Comparison of ENCODE assay signal across 10 cellular contexts in the genomic region with DNA sequence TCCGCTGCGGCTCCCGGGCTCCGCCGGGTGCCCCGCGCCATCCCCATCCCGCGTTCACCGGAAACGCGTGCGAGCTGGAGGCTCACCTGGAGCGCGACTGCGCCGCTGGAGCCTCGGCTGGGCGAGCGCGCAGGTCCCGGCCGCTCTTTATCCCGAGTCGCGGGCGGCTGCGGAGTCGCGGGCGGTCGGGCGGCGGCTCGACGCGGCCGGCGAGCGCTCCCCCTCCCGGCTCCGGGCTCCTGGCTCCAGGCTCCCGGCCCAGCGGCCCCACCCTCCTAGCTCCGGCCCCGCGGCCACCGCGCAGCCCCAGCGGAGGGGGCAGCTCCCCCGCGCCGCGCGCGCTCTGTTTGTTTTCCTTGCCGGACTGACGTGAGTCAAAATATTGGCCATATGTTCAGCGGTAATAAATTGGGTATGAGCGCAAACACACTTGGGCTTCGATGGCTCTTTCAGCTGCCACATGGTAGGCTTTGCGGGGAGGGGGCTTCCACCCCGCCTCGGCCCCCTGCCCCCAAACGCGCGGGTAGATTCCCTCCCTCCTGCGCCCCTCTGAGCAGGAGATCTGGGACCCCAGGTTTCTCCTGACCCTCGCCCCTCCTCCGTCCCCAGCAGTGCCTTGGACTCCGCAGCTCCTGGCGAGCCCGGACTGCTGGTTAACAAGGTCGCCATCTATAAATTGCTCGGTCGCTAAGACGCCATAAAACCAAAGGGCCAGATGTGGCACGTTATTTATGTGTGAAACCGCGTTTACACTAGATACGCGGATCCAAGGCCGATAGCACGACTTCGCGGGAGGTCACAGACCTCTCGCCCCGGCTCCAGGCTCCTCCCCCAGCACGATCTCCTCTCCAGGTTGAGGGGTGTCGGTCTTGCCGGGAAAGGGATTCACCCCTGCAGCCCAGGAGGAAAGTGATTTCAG. TPM values are rescaled to one million over a fixed set of nuclear protein-coding genes. Genes with fewer than 3 reads are reported as not detected.
A peak's percentile ranks its signal among the peaks of the same experiment; 100 is the strongest.
DNase-seq lines count a peak whose midpoint lies in the region; ATAC-seq and TF ChIP-seq lines count a peak whose summit lies in the region.
"Had no signal": no experiment of that assay in that cellular context is flagged by ENCODE, and none has a peak within 500 bp of the region (broad histone marks: within the 10 kb centered on the region; RNA-seq: fewer than 3 reads in every experiment).

No MANE protein-coding gene starts in this region.

- no peaks in the 10 kb centered on the region for H3K79me1 ChIP-seq in H9 (ENCODE audit: insufficient read depth, low read depth, low read length, poor library complexity, severe bottlenecking)

- no peak overlapping the region for H3K14ac ChIP-seq in H9 (ENCODE audit: insufficient read depth, low read length)

- no peak overlapping the region for H4K8ac ChIP-seq in H9 (replicated peaks; ENCODE audit: insufficient read length, low read depth, low read length)

- H3K4me3 Mint-ChIP-seq in H9: peak overlapping the region; percentile 38 to 79
- peak overlapping the region; percentile 44 for H3K4me3 Mint-ChIP-seq in activated naive CD8-positive, alpha-beta T cell treated with anti-CD3 and anti-CD28 coated beads, Interleukin-2, amount 10 ng/mL, durations not matched to agents 7 days and 5 days

- H2AK5ac ChIP-seq in H9 (ENCODE audit: insufficient read length, low read length): no peak overlapping the region

- no peak overlapping the region for H3K4ac ChIP-seq in H9 (ENCODE audit: low read depth, low read length)

- no peak overlapping the region for H4K5ac ChIP-seq in H9 (ENCODE audit: insufficient read length, low read depth, low read length)

- H3T11ph ChIP-seq in H9 (ENCODE audit: low read length): no peak overlapping the region

- H3K9ac ChIP-seq in H9 (ENCODE audit: extremely low read depth, insufficient read length, low read length): no peak overlapping the region

- H3K4me1 Mint-ChIP-seq in H9: peaks cover 35 to 49% of the 10 kb centered on the region in 2 experiments
- H3K4me1 Mint-ChIP-seq in activated naive CD8-positive, alpha-beta T cell treated with anti-CD3 and anti-CD28 coated beads, Interleukin-2, amount 10 ng/mL, durations not matched to agents 7 days and 5 days: peaks cover 12% of the 10 kb centered on the region

- POLR2A ChIA-PET in A673 (lab: Charles Lee; ENCODE audit: low non-redundant PET): interaction anchor here (0.7 kb wide), 1 partner anchor 9 kb away, joined by 3 read pairs; no protein-coding TSS in a partner anchor
- POLR2A ChIA-PET in activated naive CD8-positive, alpha-beta T cell treated with anti-CD3 and anti-CD28 coated beads, Interleukin-2, amount 10 ng/mL, durations not matched to agents 7 days and 5 days (lab: Charles Lee): no interaction called here

- no peak overlapping the region for H3K23ac ChIP-seq in H9 (ENCODE audit: insufficient read length, low read depth, low read length)

- H3K27ac Mint-ChIP-seq in H9: no peak overlapping the region
- peak overlapping the region; percentile 64 for H3K27ac Mint-ChIP-seq in activated naive CD8-positive, alpha-beta T cell treated with anti-CD3 and anti-CD28 coated beads, Interleukin-2, amount 10 ng/mL, durations not matched to agents 7 days and 5 days

- DNase-seq in A673 (ENCODE audit: low spot score) (peak; percentile 28), H9 (peak; percentile 33), medulla oblongata (ENCODE audit: extremely low spot score) (peak; percentile 50), amniotic stem cell (lab: John Stamatoyannopoulos, UW) (no peak), HuH-7 (ENCODE audit: low spot score) (no peak)
- peak; percentile 42 for DNase-seq in activated naive CD8-positive, alpha-beta T cell treated with anti-CD3 and anti-CD28 coated beads, Interleukin-2, amount 10 ng/mL, durations not matched to agents 7 days and 5 days
- no peak for DNase-seq in NK-92 treated with Interleukin-12 subunit alpha and Interleukin-12 subunit beta, amount 100 ng/mL, for 24 hours (lab: John Stamatoyannopoulos, UW)
- DNase-seq: EL had no signal

- no peak overlapping the region for H2BK120ac ChIP-seq in H9 (ENCODE audit: low read depth, low read length, poor library complexity, severe bottlenecking)

- CTCF ChIA-PET in A673 (lab: Charles Lee): interaction anchor here (1.0 kb wide), 1 partner anchor 52 kb away, joined by 3 read pairs; no protein-coding TSS in a partner anchor

- H3K4me3 ChIP-seq in A673 (ENCODE audit: low read depth, low read length, poor library complexity, severe bottlenecking): peak overlapping the region; percentile 84

- peaks cover 0 to 6% of the 10 kb centered on the region in 2 experiments; a peak in 3 of 5 replicates for H3K9me3 Mint-ChIP-seq in H9
- H3K9me3 Mint-ChIP-seq in activated naive CD8-positive, alpha-beta T cell treated with anti-CD3 and anti-CD28 coated beads, Interleukin-2, amount 10 ng/mL, durations not matched to agents 7 days and 5 days: no peaks in the 10 kb centered on the region

- H3K4me2 ChIP-seq in H9 (ENCODE audit: insufficient read depth, insufficient read length, low read length): peak overlapping the region; percentile 88

- H4K91ac ChIP-seq in H9 (ENCODE audit: insufficient read length, low read depth, low read length): no peak overlapping the region

- no CpG with 5 or more reads among the region's 91 CpGs for WGBS in H9 (ENCODE audit: extremely low coverage, insufficient read length, low lambda C conversion rate)

- no peak overlapping the region for H2BK5ac ChIP-seq in H9 (ENCODE audit: insufficient read length, low read length)

- H3K18ac ChIP-seq in H9 (ENCODE audit: insufficient read length, low read depth, low read length): no peak overlapping the region

- TF ChIP-seq CTCF in A673 (conservative IDR thresholded peaks at IDR 0.05; ENCODE audit: low read depth, low read length) (no peak), H9 (conservative IDR thresholded peaks at IDR 0.05) (no peak)

- H3K4me1 ChIP-seq in A673 (ENCODE audit: insufficient read depth, low read length, poor library complexity, severe bottlenecking): peaks cover 11% of the 10 kb centered on the region
- H3K4me1 ChIP-seq in H9 (ENCODE audit: insufficient read depth, low read length): peaks cover 3% of the 10 kb centered on the region; the same call in 1 of the 2 replicates

- H3K36me3 ChIP-seq in A673 (ENCODE audit: insufficient read depth, low read length, poor library complexity, severe bottlenecking): peaks cover 15% of the 10 kb centered on the region

- H3K27ac ChIP-seq in A673 (ENCODE audit: low read depth, low read length, poor library complexity, severe bottlenecking) (peak overlapping the region; percentile 94), H9 (ENCODE audit: insufficient read length, low read depth, low read length) (no peak overlapping the region)

- ATAC-seq in activated naive CD8-positive, alpha-beta T cell treated with anti-CD3 and anti-CD28 coated beads, Interleukin-2, amount 10 ng/mL, durations not matched to agents 7 days and 5 days (ENCODE audit: low read depth): no peak
- no peak for ATAC-seq in HG03460 (IDR thresholded peaks at IDR 0.05; ENCODE audit: unreplicated experiment)

- BruUV-seq in A673 (replicated peaks; lab: Mats Ljungman, UMichigan): no TSS peak

- H3K36me3 Mint-ChIP-seq in H9 (ENCODE audit: insufficient read depth in 1 of 3, low read depth in 3 of 3): no peaks in the 10 kb centered on the region; a peak in 1 of 7 replicates
- no peaks in the 10 kb centered on the region for H3K36me3 Mint-ChIP-seq in activated naive CD8-positive, alpha-beta T cell treated with anti-CD3 and anti-CD28 coated beads, Interleukin-2, amount 10 ng/mL, durations not matched to agents 7 days and 5 days

- peaks cover 96% of the 10 kb centered on the region for H3K27me3 Mint-ChIP-seq in H9 (ENCODE audit: low read depth)
- H3K27me3 Mint-ChIP-seq in activated naive CD8-positive, alpha-beta T cell treated with anti-CD3 and anti-CD28 coated beads, Interleukin-2, amount 10 ng/mL, durations not matched to agents 7 days and 5 days: peaks cover 84% of the 10 kb centered on the region

- no peak overlapping the region for H2BK20ac ChIP-seq in H9 (ENCODE audit: low read depth, low read length, poor library complexity, severe bottlenecking)

- no peak overlapping the region for H2BK15ac ChIP-seq in H9 (ENCODE audit: low read depth, low read length)

- H3K27me3 ChIP-seq in A673 (replicated peaks; ENCODE audit: insufficient read depth, low read depth, low read length, poor library complexity) (peaks cover 10% of the 10 kb centered on the region), H9 (ENCODE audit: insufficient read depth, low read length) (peaks cover 83% of the 10 kb centered on the region)

- H3K56ac ChIP-seq in H9 (ENCODE audit: insufficient read length, low read depth, low read length): no peak overlapping the region

- no peaks in the 10 kb centered on the region for H3K79me2 ChIP-seq in H9 (ENCODE audit: insufficient read depth, low read length)

- H2BK12ac ChIP-seq in H9 (ENCODE audit: insufficient read length, low read depth, low read length): no peak overlapping the region

- no peaks in the 10 kb centered on the region for H4K20me1 ChIP-seq in H9 (ENCODE audit: control insufficient read depth, insufficient read depth, insufficient read length)

- intact Hi-C loops in A673 (cut with micrococcal nuclease; ENCODE audit: unreplicated experiment): loop anchor here (2.0 kb wide), 1 partner anchor 54 kb away; no protein-coding TSS in a partner anchor

- H3K23me2 ChIP-seq in H9 (ENCODE audit: insufficient read length, low read depth, low read length, poor library complexity, severe bottlenecking): peaks cover 21% of the 10 kb centered on the region

- no peak overlapping the region for H2AFZ ChIP-seq in H9 (ENCODE audit: low read length)

- H3K9me3 ChIP-seq in A673 (ENCODE audit: low read depth, low read length, poor library complexity, severe bottlenecking) (no peaks in the 10 kb centered on the region), H9 (ENCODE audit: control insufficient read depth, low read depth, low read length) (no peaks in the 10 kb centered on the region)

RNA-seq across cellular contexts. Expression of a gene that starts 8.9 kb away (rescaled TPM):
- total RNA-seq in A673 (2021) (78.8 and 85.1 TPM in 2 replicates), H9 (2021) (0.11 TPM in 1 of 2 replicates, not detected in the other)
- total RNA-seq in activated naive CD8-positive, alpha-beta T cell treated with anti-CD3 and anti-CD28 coated beads, Interleukin-2, amount 10 ng/mL, durations not matched to agents 7 days and 5 days: not detected
- total RNA-seq: T-helper 1 cell treated with Interleukin-12 subunit alpha and Interleukin-12 subunit beta and Interleukin-4 antibody, amounts not matched to agents 30 ng/mL and 1 ng/mL, for 36 hours had no signal

Comparison
In these comparisons a context has a peak if more than half of its experiments do, and no peak if none do; other contexts are left out.
1. DNase-seq: peak in A673 (single experiment), H9 (single experiment), activated naive CD8-positive, alpha-beta T cell treated with anti-CD3 and anti-CD28 coated beads, Interleukin-2, amount 10 ng/mL, durations not matched to agents 7 days and 5 days (single experiment) and medulla oblongata (single experiment); none in amniotic stem cell (single experiment), HuH-7 (single experiment) and NK-92 treated with Interleukin-12 subunit alpha and Interleukin-12 subunit beta, amount 100 ng/mL, for 24 hours (single experiment).
2. RNA of a gene that starts 8.9 kb away (total RNA-seq): 78.8 to 85.1 TPM in A673; 0.11 TPM in H9 and not detected in activated naive CD8-positive, alpha-beta T cell treated with anti-CD3 and anti-CD28 coated beads, Interleukin-2, amount 10 ng/mL, durations not matched to agents 7 days and 5 days; every median in the first group is over 10 times any median in the second.